20 cellular contexts compared by ENCODE assay signal in genomic region chr2:108459441-108459840, GRCh38.
"Had no signal": no experiment of that assay in that cellular context is flagged by ENCODE, and none has a peak within 500 bp of the region (broad histone marks: within the 10 kb centered on the region; RNA-seq: fewer than 3 reads in every experiment).

No MANE protein-coding gene starts in this region.

- DNase-seq: activated CD4-positive, alpha-beta T cell treated with anti-CD3 and anti-CD28 coated beads for 4 hours; activated CD4-positive, alpha-beta T cell treated with anti-CD3 and anti-CD28 coated beads, Interleukin-2, amount 50 U/mL, for 48 hours; activated CD4-positive, CD25-positive, alpha-beta regulatory T cell; anterior cingulate cortex; erythroblast; glutamatergic neuron; immature natural killer cell; kidney glomerular epithelial cell; left lung; stimulated activated CD4-positive, alpha-beta T cell treated with anti-CD3 and anti-CD28 coated beads, Interleukin-12 subunit alpha, Interleukin-12 subunit beta, amount 100 ng/mL, for 4 hours; stimulated activated CD4-positive, alpha-beta T cell treated with anti-CD3 and anti-CD28 coated beads, Interleukin-4, amount 100 ng/mL, for 4 hours; stimulated activated naive CD8-positive, alpha-beta T cell treated with anti-CD3 and anti-CD28 coated beads, Interleukin-15, Interleukin-2, amounts not matched to agents 100 U/mL and 50 U/mL, for 24 hours; SW 1271; T-helper 17 cell; upper lobe of left lung had no signal

- H3K4me1 Mint-ChIP-seq: mesothelial cell of epicardium had no signal

- H3K27ac Mint-ChIP-seq: brain, mesothelial cell of epicardium had no signal

- H3K9me3 ChIP-seq: prostate gland had no signal

- ATAC-seq: left lung; natural killer cell treated with Interleukin-12 subunit alpha and Interleukin-12 subunit beta and Interleukin-15 and Interleukin-18, amount 100 ng/mL, for 72 hours; stimulated activated naive CD8-positive, alpha-beta T cell treated with anti-CD3 and anti-CD28 coated beads, Interleukin-15, Interleukin-2, amounts not matched to agents 100 U/mL and 50 U/mL, for 24 hours; T-helper 17 cell had no signal

- H3K27me3 ChIP-seq: hepatocyte, left lung, upper lobe of left lung had no signal

- H3K4me3 Mint-ChIP-seq: brain, immature natural killer cell, mesothelial cell of epicardium, T-helper 17 cell had no signal

- H3K27ac ChIP-seq: hepatocyte, left lung, prostate gland, upper lobe of left lung had no signal

- H3K27me3 Mint-ChIP-seq: brain; natural killer cell treated with Interleukin-12 subunit alpha and Interleukin-12 subunit beta and Interleukin-15 and Interleukin-18, amount 100 ng/mL, for 72 hours; T-helper 17 cell had no signal
